In the genomic region with DNA sequence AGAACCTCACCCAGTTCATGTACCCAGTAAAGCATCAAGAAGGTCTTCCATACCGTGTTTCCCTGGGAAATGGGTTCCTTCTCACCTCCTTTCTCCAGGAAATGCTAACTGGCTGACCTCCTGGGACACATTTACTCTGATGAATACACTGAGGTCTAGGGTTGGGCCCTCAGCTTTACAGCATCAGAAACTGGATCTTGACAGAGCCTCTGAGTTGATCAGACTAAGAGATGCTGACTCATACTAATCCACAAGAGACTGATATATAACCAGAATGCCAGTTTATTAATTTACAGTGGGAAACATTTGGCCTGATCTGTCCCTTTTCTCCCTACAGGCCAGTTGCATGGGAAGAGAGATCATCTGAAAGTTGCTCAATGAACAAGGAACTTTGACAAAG, we compare ENCODE assay signal across 17 cellular contexts. TPM values are rescaled to one million over a fixed set of nuclear protein-coding genes. Genes with fewer than 3 reads are reported as not detected.
DNase-seq lines count a peak whose midpoint lies in the region; ATAC-seq and TF ChIP-seq lines count a peak whose summit lies in the region.
"Had no signal": no experiment of that assay in that cellular context is flagged by ENCODE, and none has a peak within 500 bp of the region (broad histone marks: within the 10 kb centered on the region; RNA-seq: fewer than 3 reads in every experiment).

No MANE protein-coding gene starts in this region.

- H3K4me3 ChIP-seq in colonic mucosa, result no peak overlapping the region
- H3K4me3 ChIP-seq: SK-N-MC had no signal

- no peaks in the 10 kb centered on the region for H3K9me3 ChIP-seq in colonic mucosa

- ATAC-seq in HG02884 (IDR thresholded peaks at IDR 0.05; ENCODE audit: unreplicated experiment), result peak; percentile 26
- no peak for ATAC-seq in HG02798 (IDR thresholded peaks at IDR 0.05; ENCODE audit: poor library complexity, unreplicated experiment)
- no peak for ATAC-seq in HG03469 (IDR thresholded peaks at IDR 0.05; ENCODE audit: unreplicated experiment)

- H3K27ac ChIP-seq in colonic mucosa, result peak overlapping the region; percentile 39
- H3K27ac ChIP-seq: SK-N-MC had no signal

- H3K27me3 ChIP-seq in colonic mucosa, result no peaks in the 10 kb centered on the region

- intact Hi-C loops in colonic mucosa (cut with DNase I), result loop anchor here (10.0 kb wide), 2 partner anchors 54 to 554 kb away; a partner anchor contains a TSS

- H3K9ac ChIP-seq in colonic mucosa (ENCODE audit: low read depth in 2 of 2, low read length in 2 of 2), result no peak overlapping the region

- TF ChIP-seq CTCF in colonic mucosa (IDR thresholded peaks at IDR 0.05), result no peak

- H3K4me1 ChIP-seq in colonic mucosa, result peaks cover 3% of the 10 kb centered on the region

- DNase-seq in colonic mucosa, result peak; percentile 25
- DNase-seq in kidney tubule cell (ENCODE audit: low spot score), result peak; percentile 15
- DNase-seq in stromal cell of bone marrow (ENCODE audit: low read depth), result peak; percentile 50
- no peak for DNase-seq in activated CD8-positive, alpha-beta memory T cell treated with anti-CD3 and anti-CD28 coated beads for 24 hours
- DNase-seq: COR-L47, HCEC 1CT, Karpas-422, MM.1S, NCI-H1092 treated with DMSO at 0.1 percent for 48 hours, NCI-H2081 treated with DMSO at 0.1 percent for 48 hours, NCI-H510A, NCI-H82, Right ventricle myocardium superior had no signal

- no peaks in the 10 kb centered on the region for H3K36me3 ChIP-seq in colonic mucosa

RNA-seq across cellular contexts. Expression of a gene that starts 55.8 kb away (rescaled TPM):
- 10 to 100 TPM; 15.2 to 17.9 TPM for total RNA-seq in colonic mucosa

RNA-seq across cellular contexts. Expression of a gene that starts 56.0 kb away (rescaled TPM):
- total RNA-seq in colonic mucosa, result 10 to 100 TPM; 25.5 to 30.5 TPM
